ENCODE assay signal across 8 cellular contexts in the genomic region with DNA sequence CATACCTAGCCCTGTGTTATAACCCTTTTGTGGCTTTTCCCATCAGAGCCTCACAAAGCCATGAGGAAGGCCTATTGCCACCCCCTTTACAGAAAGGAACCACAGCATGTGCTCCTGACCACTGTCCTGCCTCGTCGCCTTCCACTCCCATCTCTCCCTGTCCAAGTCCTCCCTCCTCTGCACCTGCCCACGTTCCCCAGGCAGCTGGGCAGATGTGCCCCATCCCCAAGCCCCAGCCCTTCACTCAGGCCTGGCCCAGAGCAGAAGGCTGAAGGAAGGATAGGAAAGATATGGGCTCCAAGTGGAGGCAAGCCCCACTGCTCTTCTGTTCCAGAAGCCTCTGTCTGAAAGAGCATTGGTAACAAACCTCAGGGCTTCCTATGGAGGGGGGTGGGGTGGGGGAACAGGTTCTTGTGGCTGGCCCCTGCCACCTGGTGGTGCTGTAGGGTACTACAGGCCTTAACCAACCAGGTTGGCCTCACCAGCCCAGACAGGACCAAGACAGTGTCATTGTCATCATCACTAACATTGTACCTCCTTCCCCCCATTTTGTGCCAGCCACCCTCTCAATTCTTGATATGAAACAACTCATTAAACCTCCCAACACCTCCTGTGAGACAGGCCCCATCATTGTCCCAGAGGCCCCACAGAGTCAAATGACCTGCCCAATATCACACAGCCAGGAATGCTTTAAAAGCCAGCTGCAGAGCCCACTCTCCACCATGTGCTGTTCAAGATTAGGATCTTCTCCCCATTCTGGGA. TPM values are rescaled to one million over a fixed set of nuclear protein-coding genes. Genes with fewer than 3 reads are reported as not detected.
DNase-seq lines count a peak whose midpoint lies in the region; ATAC-seq, FAIRE-seq and TF ChIP-seq lines count a peak whose summit lies in the region.

No MANE protein-coding gene starts in this region.

- H3K4me1 Mint-ChIP-seq in WTC11 (peaks cover 5% of the 10 kb centered on the region), immature natural killer cell (peaks cover 6 to 7% of the 10 kb centered on the region in 2 donors)

- H3K27me3 Mint-ChIP-seq in WTC11 (ENCODE audit: low read depth), result no peaks in the 10 kb centered on the region
- H3K27me3 Mint-ChIP-seq in immature natural killer cell (ENCODE audit: low read depth in 3 of 3), result peaks cover 0 to 1% (median 0%) of the 10 kb centered on the region in 3 donors

- no peak overlapping the region for H3K4me3 Mint-ChIP-seq in WTC11
- H3K4me3 Mint-ChIP-seq in immature natural killer cell, result no peak overlapping the region

- H3K4me3 ChIP-seq in AG09309 (ENCODE audit: control insufficient read depth, low read depth, low read length), result no peak overlapping the region

- DNase-seq in AG09309 (ENCODE audit: low read depth), result peak; percentile 54
- DNase-seq in GM19239 (ENCODE audit: insufficient read length, low spot score), result peak; percentile 83
- DNase-seq in NCI-H1105 treated with DMSO at 0.1 percent for 48 hours (lab: John Stamatoyannopoulos, UW), result peak; percentile 27
- peak; percentile 87 for DNase-seq in WTC11 (ENCODE audit: low spot score)
- DNase-seq in T47D (ENCODE audit: low read depth in 1 of 2, low spot score in 1 of 2), result peak; percentile 77 to 79
- DNase-seq in immature natural killer cell, result peak; percentile 78 to 84 (median 80)
- peak; percentile 72 to 73 for DNase-seq in stimulated activated CD4-positive, alpha-beta T cell treated with anti-CD3 and anti-CD28 coated beads, Interleukin-15, amount 100 ng/mL, for 1 hour (ENCODE audit: low read depth in 1 of 2, low spot score in 1 of 2)

- H3K9me3 Mint-ChIP-seq in WTC11 (no peaks in the 10 kb centered on the region), immature natural killer cell (no peaks in the 10 kb centered on the region)

- in situ Hi-C loops in T47D (cut with HindIII; ENCODE audit: low pct_unique_long_range_greater_than_20kb, low sequenced_read_pairs), result no loop called here

- ATAC-seq in WTC11, result peak; percentile 93
- ATAC-seq in HG03135 (IDR thresholded peaks at IDR 0.05; ENCODE audit: unreplicated experiment), result no peak

- peaks cover 30% of the 10 kb centered on the region for H3K36me3 Mint-ChIP-seq in WTC11
- no peaks in the 10 kb centered on the region for H3K36me3 Mint-ChIP-seq in immature natural killer cell

- CTCF ChIA-PET in WTC11 (lab: Charles Lee), result interaction anchor here (0.6 to 4.2 kb wide), 20 partner anchors 8 to 142 kb away, joined by 3 to 70 read pairs (median 4); partner anchors contain the start of genes ALAS1 and POC1A

- H3K27ac Mint-ChIP-seq in WTC11 (peak overlapping the region; percentile 41; the same call in 1 of the 2 replicates), immature natural killer cell (peak overlapping the region in 5 of 6 donors; percentile 42 to 75 (median 61))

- peak; percentile 70 for FAIRE-seq in GM19239 (lab: Jason Lieb, UNC)

- TF ChIP-seq CTCF in AG09309 (IDR thresholded peaks at IDR 0.05; ENCODE audit: control insufficient read depth, insufficient read depth, low read depth, low read length, missing control alignments), result peak; percentile 96
- TF ChIP-seq CTCF in WTC11 (IDR thresholded peaks at IDR 0.05), result peak; percentile 98

- POLR2A ChIA-PET in WTC11 (lab: Charles Lee), result interaction anchor here (0.6 kb wide), 1 partner anchor 38 kb away, joined by 4 read pairs; no protein-coding TSS in a partner anchor

TF ChIP-seq in WTC11, 78 proteins besides CTCF, POLR2A, EP300 and RAD21:
- no peak for TF ChIP-seq OVOL2 (CRISPR knock-in tag; IDR thresholded peaks at IDR 0.05; ENCODE audit: borderline replicate concordance)

RNA-seq across cellular contexts. Expression of gene POC1A, which starts 10.0 kb away (rescaled TPM):
- 31.3 to 36.2 TPM (median 34.9 TPM) in 3 replicates for total RNA-seq in WTC11 (2021)
- 1 to 10 TPM in 2 of 3 donors, not detected in 1; 2.9 to 4.0 TPM for polyA plus RNA-seq in immature natural killer cell

RNA-seq across cellular contexts. Expression of gene ALAS1, which starts 53.7 kb away (rescaled TPM):
- total RNA-seq in WTC11 (2021), result 39.1 to 43.0 TPM (median 39.4 TPM) in 3 replicates
- 10 to 100 TPM; 18.0 to 37.0 (median 27.4) TPM for polyA plus RNA-seq in immature natural killer cell

Comparison
In these comparisons a context has a peak if more than half of its experiments do, and no peak if none do; other contexts are left out.
1. DNase-seq: peak in every context shown above with its lines; median percentile 87 in WTC11; 83 in GM19239; 80 in immature natural killer cell; 78 in T47D; 72 in stimulated activated CD4-positive, alpha-beta T cell treated with anti-CD3 and anti-CD28 coated beads, Interleukin-15, amount 100 ng/mL, for 1 hour; 54 in AG09309; 27 in NCI-H1105 treated with DMSO at 0.1 percent for 48 hours.